In genomic region chr15:34436126-34436955, GRCh38 we compare ENCODE assay signal across 8 cellular contexts. TPM values are rescaled to one million over a fixed set of nuclear protein-coding genes. Genes with fewer than 3 reads are reported as not detected.
DNase-seq lines count a peak whose midpoint lies in the region; ATAC-seq and TF ChIP-seq lines count a peak whose summit lies in the region.

No MANE protein-coding gene starts in this region.

- no TSS peak for BruUV-seq in HCT116 (replicated peaks; lab: Mats Ljungman, UMichigan)

- CTCF ChIA-PET in HCT116 (lab: Charles Lee) = no interaction called here

- H2AFZ ChIP-seq in HCT116 (ENCODE audit: low read depth, low read length, poor library complexity, severe bottlenecking) = no peak overlapping the region

- intact Hi-C loops in HCT116 (cut with micrococcal nuclease) = loop anchor here (5.0 kb wide), 1 partner anchor 66 kb away; no protein-coding TSS in a partner anchor

- H3K4me1 ChIP-seq in HCT116 (ENCODE audit: control insufficient read depth in 1 of 2, insufficient read depth in 2 of 2, low read length in 2 of 2) = peaks cover 0 to 11% of the 10 kb centered on the region in 2 experiments; a peak in 2 of 4 replicates

- no peak for TF ChIP-seq RAD21 in HCT116 (IDR thresholded peaks at IDR 0.05; ENCODE audit: low read depth)

- no peaks in the 10 kb centered on the region for H4K20me1 ChIP-seq in HCT116 (ENCODE audit: insufficient read depth)

- H3K4me3 ChIP-seq in HCT116 (replicated peaks in 1 of 2; ENCODE audit: low read depth in 1 of 2, low read length in 2 of 2) (peak overlapping the region; percentile 44 to 57), epithelial cell of esophagus (ENCODE audit: low read length) (peak overlapping the region; percentile 50)

- DNase-seq in ELR (ENCODE audit: low read depth) (peak; percentile 21), HCT116 (ENCODE audit: low read depth, low spot score) (no peak), epithelial cell of esophagus (ENCODE audit: low read depth) (no peak), nephron progenitor cell (peak; percentile 30), substantia nigra (lab: John Stamatoyannopoulos, UW) (no peak), NCI-H446 treated with DMSO at 0.1 percent for 48 hours (lab: John Stamatoyannopoulos, UW) (no peak)
- peak; percentile 26 for DNase-seq in T-helper 2 cell treated with Interferon-gamma antibody and Interleukin-4, amounts not matched to agents 5 μg/mL and 100 μg/mL, for 36 hours (ENCODE audit: low spot score)

- peak overlapping the region; percentile 53 for H3K9ac ChIP-seq in HCT116 (ENCODE audit: low read length)

- RAD21 ChIA-PET in HCT116 (lab: Charles Lee; ENCODE audit: low non-redundant PET in 1 of 2, low total read pairs in 2 of 2, uncharacterized antibody in 2 of 2, unreplicated experiment in 2 of 2) = no interaction called here

- H3K4me1 Mint-ChIP-seq in T-helper 2 cell treated with Interferon-gamma antibody and Interleukin-4, amounts not matched to agents 5 μg/mL and 100 μg/mL, for 36 hours (ENCODE audit: low read depth) = peaks cover 25% of the 10 kb centered on the region
- H3K4me1 Mint-ChIP-seq in nephron progenitor cell = peaks cover 15% of the 10 kb centered on the region

- TF ChIP-seq CTCF in HCT116 (IDR thresholded peaks at IDR 0.05 in 2 of 3, conservative IDR thresholded peaks at IDR 0.05 in 1 of 3; ENCODE audit: borderline replicate concordance in 1 of 3, insufficient read depth in 1 of 3, low read depth in 2 of 3, low read length in 2 of 3) = no peak
- no peak for TF ChIP-seq CTCF in epithelial cell of esophagus (IDR thresholded peaks at IDR 0.05; ENCODE audit: insufficient read depth, low read depth, low read length, missing control alignments)
- TF ChIP-seq CTCF in nephron progenitor cell (IDR thresholded peaks at IDR 0.05) = no peak

- H3K27ac ChIP-seq in HCT116 (ENCODE audit: low read depth, low read length) = peak overlapping the region; percentile 51; the same call in 1 of the 2 replicates
- no peak overlapping the region for H3K27ac ChIP-seq in substantia nigra (ENCODE audit: low read depth, low read length, poor library complexity, severe bottlenecking)

- H3K79me2 ChIP-seq in HCT116 (ENCODE audit: insufficient read depth, low read length) = peaks cover 13% of the 10 kb centered on the region

- POLR2A ChIA-PET in HCT116 (lab: Charles Lee) = no interaction called here

- H3K36me3 Mint-ChIP-seq in T-helper 2 cell treated with Interferon-gamma antibody and Interleukin-4, amounts not matched to agents 5 μg/mL and 100 μg/mL, for 36 hours (ENCODE audit: low read depth) = peaks cover 39% of the 10 kb centered on the region
- H3K36me3 Mint-ChIP-seq in nephron progenitor cell (ENCODE audit: low read depth) = peaks cover 35% of the 10 kb centered on the region

- peak overlapping the region; percentile 90 for H3K4me3 Mint-ChIP-seq in T-helper 2 cell treated with Interferon-gamma antibody and Interleukin-4, amounts not matched to agents 5 μg/mL and 100 μg/mL, for 36 hours
- peak overlapping the region; percentile 84 for H3K4me3 Mint-ChIP-seq in nephron progenitor cell

- no peak for TF ChIP-seq POLR2A in HCT116 (IDR thresholded peaks at IDR 0.05; ENCODE audit: borderline replicate concordance, extremely low read depth, insufficient read depth, insufficient read length)

- peak overlapping the region; percentile 67 for H3K4me2 ChIP-seq in HCT116 (ENCODE audit: low read length)

- H3K27me3 Mint-ChIP-seq in T-helper 2 cell treated with Interferon-gamma antibody and Interleukin-4, amounts not matched to agents 5 μg/mL and 100 μg/mL, for 36 hours (ENCODE audit: low read depth) = peaks cover 6% of the 10 kb centered on the region
- peaks cover 8% of the 10 kb centered on the region for H3K27me3 Mint-ChIP-seq in nephron progenitor cell (ENCODE audit: low read depth, poor library complexity)

- no peaks in the 10 kb centered on the region for H3K27me3 ChIP-seq in HCT116 (ENCODE audit: insufficient read depth, low read length)

- peak overlapping the region; percentile 65 for H3K27ac Mint-ChIP-seq in T-helper 2 cell treated with Interferon-gamma antibody and Interleukin-4, amounts not matched to agents 5 μg/mL and 100 μg/mL, for 36 hours
- no peak overlapping the region for H3K27ac Mint-ChIP-seq in nephron progenitor cell

- no peaks in the 10 kb centered on the region for H3K9me2 ChIP-seq in HCT116 (ENCODE audit: insufficient read depth)

- H3K36me3 ChIP-seq in HCT116 (ENCODE audit: control insufficient read depth in 1 of 2, insufficient read depth in 2 of 2, low read length in 2 of 2) = no peaks in the 10 kb centered on the region

- H3K9me3 Mint-ChIP-seq in T-helper 2 cell treated with Interferon-gamma antibody and Interleukin-4, amounts not matched to agents 5 μg/mL and 100 μg/mL, for 36 hours = no peaks in the 10 kb centered on the region
- H3K9me3 Mint-ChIP-seq in nephron progenitor cell = peaks cover 12% of the 10 kb centered on the region

- no peaks in the 10 kb centered on the region for H3K9me3 ChIP-seq in HCT116 (ENCODE audit: control insufficient read depth in 1 of 2, insufficient read depth in 1 of 2, low read depth in 1 of 2, low read length in 2 of 2)

- peak; percentile 33 for ATAC-seq in HCT116
- no peak for ATAC-seq in GM18858 (IDR thresholded peaks at IDR 0.05; ENCODE audit: unreplicated experiment)

TF ChIP-seq in HCT116, 20 proteins besides CTCF, POLR2A, EP300 and RAD21:
- TF ChIP-seq ELF1 (IDR thresholded peaks at IDR 0.05; ENCODE audit: borderline replicate concordance, low read depth) (no peak), EZH2 (IDR thresholded peaks at IDR 0.05) (no peak), EZH2phosphoT487 (IDR thresholded peaks at IDR 0.05; ENCODE audit: borderline replicate concordance) (no peak), TCF7L2 (IDR thresholded peaks at IDR 0.05; ENCODE audit: borderline replicate concordance, extremely low read depth, insufficient read depth, insufficient read length) (no peak), SP1 (IDR thresholded peaks at IDR 0.05; ENCODE audit: low read depth) (no peak), EGR1 (IDR thresholded peaks at IDR 0.05; ENCODE audit: low read depth) (no peak), ZFX (IDR thresholded peaks at IDR 0.05) (no peak), POLR2AphosphoS5 (IDR thresholded peaks at IDR 0.05; ENCODE audit: low read depth, low read length) (no peak), SIN3A (IDR thresholded peaks at IDR 0.05; ENCODE audit: low read depth) (no peak), JUND (IDR thresholded peaks at IDR 0.05) (no peak)
- TF ChIP-seq, protein P1, sequence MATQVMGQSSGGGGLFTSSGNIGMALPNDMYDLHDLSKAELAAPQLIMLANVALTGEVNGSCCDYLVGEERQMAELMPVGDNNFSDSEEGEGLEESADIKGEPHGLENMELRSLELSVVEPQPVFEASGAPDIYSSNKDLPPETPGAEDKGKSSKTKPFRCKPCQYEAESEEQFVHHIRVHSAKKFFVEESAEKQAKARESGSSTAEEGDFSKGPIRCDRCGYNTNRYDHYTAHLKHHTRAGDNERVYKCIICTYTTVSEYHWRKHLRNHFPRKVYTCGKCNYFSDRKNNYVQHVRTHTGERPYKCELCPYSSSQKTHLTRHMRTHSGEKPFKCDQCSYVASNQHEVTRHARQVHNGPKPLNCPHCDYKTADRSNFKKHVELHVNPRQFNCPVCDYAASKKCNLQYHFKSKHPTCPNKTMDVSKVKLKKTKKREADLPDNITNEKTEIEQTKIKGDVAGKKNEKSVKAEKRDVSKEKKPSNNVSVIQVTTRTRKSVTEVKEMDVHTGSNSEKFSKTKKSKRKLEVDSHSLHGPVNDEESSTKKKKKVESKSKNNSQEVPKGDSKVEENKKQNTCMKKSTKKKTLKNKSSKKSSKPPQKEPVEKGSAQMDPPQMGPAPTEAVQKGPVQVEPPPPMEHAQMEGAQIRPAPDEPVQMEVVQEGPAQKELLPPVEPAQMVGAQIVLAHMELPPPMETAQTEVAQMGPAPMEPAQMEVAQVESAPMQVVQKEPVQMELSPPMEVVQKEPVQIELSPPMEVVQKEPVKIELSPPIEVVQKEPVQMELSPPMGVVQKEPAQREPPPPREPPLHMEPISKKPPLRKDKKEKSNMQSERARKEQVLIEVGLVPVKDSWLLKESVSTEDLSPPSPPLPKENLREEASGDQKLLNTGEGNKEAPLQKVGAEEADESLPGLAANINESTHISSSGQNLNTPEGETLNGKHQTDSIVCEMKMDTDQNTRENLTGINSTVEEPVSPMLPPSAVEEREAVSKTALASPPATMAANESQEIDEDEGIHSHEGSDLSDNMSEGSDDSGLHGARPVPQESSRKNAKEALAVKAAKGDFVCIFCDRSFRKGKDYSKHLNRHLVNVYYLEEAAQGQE (IDR thresholded peaks at IDR 0.05; ENCODE audit: low read depth) = no peak
- TF ChIP-seq, protein P2, sequence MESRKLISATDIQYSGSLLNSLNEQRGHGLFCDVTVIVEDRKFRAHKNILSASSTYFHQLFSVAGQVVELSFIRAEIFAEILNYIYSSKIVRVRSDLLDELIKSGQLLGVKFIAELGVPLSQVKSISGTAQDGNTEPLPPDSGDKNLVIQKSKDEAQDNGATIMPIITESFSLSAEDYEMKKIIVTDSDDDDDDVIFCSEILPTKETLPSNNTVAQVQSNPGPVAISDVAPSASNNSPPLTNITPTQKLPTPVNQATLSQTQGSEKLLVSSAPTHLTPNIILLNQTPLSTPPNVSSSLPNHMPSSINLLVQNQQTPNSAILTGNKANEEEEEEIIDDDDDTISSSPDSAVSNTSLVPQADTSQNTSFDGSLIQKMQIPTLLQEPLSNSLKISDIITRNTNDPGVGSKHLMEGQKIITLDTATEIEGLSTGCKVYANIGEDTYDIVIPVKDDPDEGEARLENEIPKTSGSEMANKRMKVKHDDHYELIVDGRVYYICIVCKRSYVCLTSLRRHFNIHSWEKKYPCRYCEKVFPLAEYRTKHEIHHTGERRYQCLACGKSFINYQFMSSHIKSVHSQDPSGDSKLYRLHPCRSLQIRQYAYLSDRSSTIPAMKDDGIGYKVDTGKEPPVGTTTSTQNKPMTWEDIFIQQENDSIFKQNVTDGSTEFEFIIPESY (IDR thresholded peaks at IDR 0.05; ENCODE audit: extremely low read depth, insufficient replicate concordance, low read length) = no peak

RNA-seq across cellular contexts. Expression of gene GOLGA8A, which starts 1.3 kb away (rescaled TPM):
- total RNA-seq in HCT116 (2021; ENCODE audit: unreplicated experiment) = 37.2 TPM
- polyA plus RNA-seq in HCT116 (2012) = 29.9 and 32.5 TPM in 2 replicates

Comparison
In these comparisons a context has a peak if more than half of its experiments do, and no peak if none do; other contexts are left out.
1. DNase-seq: peak in ELR (single experiment), T-helper 2 cell treated with Interferon-gamma antibody and Interleukin-4, amounts not matched to agents 5 μg/mL and 100 μg/mL, for 36 hours (single experiment) and nephron progenitor cell (single experiment); none in HCT116 (single experiment), epithelial cell of esophagus (single experiment), substantia nigra (0 of 49) and NCI-H446 treated with DMSO at 0.1 percent for 48 hours (single experiment).